In the genomic region with DNA sequence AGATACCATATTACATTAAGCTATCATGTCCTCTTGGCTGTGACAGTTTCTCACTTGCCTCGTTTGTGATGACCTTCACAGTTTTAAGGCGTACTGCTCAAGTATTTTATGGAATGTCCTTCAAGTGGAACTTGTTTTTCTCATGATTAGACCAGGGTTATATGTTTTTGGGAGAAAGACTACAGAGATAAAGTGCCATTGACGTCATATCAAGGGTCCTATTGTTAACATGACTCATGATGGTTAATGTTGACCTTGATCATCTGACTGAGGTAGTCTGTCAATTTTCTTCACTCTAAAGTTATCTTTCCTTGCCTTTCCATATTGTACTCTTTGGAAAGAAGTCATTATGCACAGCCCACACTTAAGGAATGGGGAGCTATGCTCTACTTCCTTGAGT, we compare ENCODE assay signal across 25 cellular contexts. TPM values are rescaled to one million over a fixed set of nuclear protein-coding genes. Genes with fewer than 3 reads are reported as not detected.
DNase-seq lines count a peak whose midpoint lies in the region; ATAC-seq, FAIRE-seq and TF ChIP-seq lines count a peak whose summit lies in the region.
"Had no signal": no experiment of that assay in that cellular context is flagged by ENCODE, and none has a peak within 500 bp of the region (broad histone marks: within the 10 kb centered on the region; RNA-seq: fewer than 3 reads in every experiment).

No MANE protein-coding gene starts in this region.

- H3K36me3 ChIP-seq in HEK293 (ENCODE audit: control insufficient read depth in 2 of 2, insufficient read depth in 1 of 2, low read length in 2 of 2) (no peaks in the 10 kb centered on the region), testis (ENCODE audit: low read depth, missing control alignments) (no peaks in the 10 kb centered on the region)
- H3K36me3 ChIP-seq: BLaER1 treated with 17β-estradiol and CSF1 and Interleukin-3, amounts not matched to agents 10 nM and 100 nM had no signal

- POLR2A ChIA-PET in A549 (lab: Yijun Ruan, JAX) (interaction anchor here (0.9 kb wide), 1 partner anchor 455 kb away, joined by 3 read pairs; a partner anchor contains a TSS), HEK293 (lab: Yijun Ruan, JAX) (interaction anchor here (1.0 kb wide), 1 partner anchor 17 kb away, joined by 4 read pairs; a partner anchor contains a TSS)

- peaks cover 18% of the 10 kb centered on the region; the same call in 1 of the 3 replicates for H3K4me1 ChIP-seq in A549
- H3K4me1 ChIP-seq in HEK293 (ENCODE audit: control insufficient read depth, insufficient read depth, low read length) = no peaks in the 10 kb centered on the region
- H3K4me1 ChIP-seq in testis = peaks cover 8% of the 10 kb centered on the region
- H3K4me1 ChIP-seq: BLaER1 treated with 17β-estradiol and CSF1 and Interleukin-3, amounts not matched to agents 10 nM and 100 nM had no signal

- H3K27ac ChIP-seq in A549 (no peak overlapping the region), HEK293 (ENCODE audit: extremely low read depth, low read depth, low read length) (no peak overlapping the region), testis (no peak overlapping the region)
- H3K27ac ChIP-seq: 22Rv1; BLaER1 treated with 17β-estradiol and CSF1 and Interleukin-3, amounts not matched to agents 10 nM and 100 nM; C4-2B had no signal

- TF ChIP-seq RAD21 in A549 (conservative IDR thresholded peaks at IDR 0.05 in 1 of 2, IDR thresholded peaks at IDR 0.05 in 1 of 2) = no peak

- TF ChIP-seq POLR2A in A549 (IDR thresholded peaks at IDR 0.05; ENCODE audit: low read length) (no peak), testis (IDR thresholded peaks at IDR 0.05) (no peak)

- WGBS in A549 (ENCODE audit: missing lambda C conversion rate) = 55% methylated on average over 3 of the region's 3 CpGs
- WGBS in testis, 2 donors = 46 to 56% methylated on average over 3 of the region's 3 CpGs

- no peak overlapping the region for H3K4me2 ChIP-seq in A549
- H3K4me2 ChIP-seq: BLaER1 treated with 17β-estradiol and CSF1 and Interleukin-3, amounts not matched to agents 10 nM and 100 nM had no signal

- peak; percentile 32 for DNase-seq in DMS53 (lab: John Stamatoyannopoulos, UW)
- DNase-seq in DMS53 treated with DMSO at 0.1 percent for 48 hours (lab: John Stamatoyannopoulos, UW; ENCODE audit: unreplicated experiment) = no peak
- DNase-seq in A549 (ENCODE audit: low read depth in 1 of 2, low spot score in 1 of 2) = no peak
- peak; percentile 50 for DNase-seq in SK-MEL-5 (ENCODE audit: low read depth, low spot score)
- no peak for DNase-seq in testis
- no peak for DNase-seq in DMS153 treated with DMSO at 0.1 percent for 48 hours (lab: John Stamatoyannopoulos, UW; ENCODE audit: unreplicated experiment)
- DNase-seq: AML-193; Caco-2; Calu3; CD4-positive, alpha-beta T cell; CD8-positive, alpha-beta T cell; DMS79; DND-41; EL; GDM1 had no signal

- H3K4me3 ChIP-seq in A549 (no peak overlapping the region), HEK293 (ENCODE audit: low read depth, low read length) (no peak overlapping the region), testis (no peak overlapping the region)
- H3K4me3 ChIP-seq: BLaER1 treated with 17β-estradiol and CSF1 and Interleukin-3, amounts not matched to agents 10 nM and 100 nM; GM12878 had no signal

- H3K27me3 ChIP-seq in testis = no peaks in the 10 kb centered on the region
- H3K27me3 ChIP-seq: BLaER1 treated with 17β-estradiol and CSF1 and Interleukin-3, amounts not matched to agents 10 nM and 100 nM had no signal

- in situ Hi-C loops in SK-MEL-5 (cut with HindIII; ENCODE audit: low pct_unique_long_range_greater_than_20kb, low sequenced_read_pairs) = no loop called here

- no peak for FAIRE-seq in A549 (lab: Jason Lieb, UNC)
- FAIRE-seq: D721Med, GM12878, GM12892, GM18507, GM19239 had no signal

- intact Hi-C loops in testis (cut with DNase I; ENCODE audit: low total_unique reads) = no loop called here

- H3K9me3 ChIP-seq in A549 = 0 out of 3 replicates have a peak, but pooled peaks cover 5% of the 10 kb centered on the region
- H3K9me3 ChIP-seq in HEK293 (ENCODE audit: control insufficient read depth, insufficient read depth, low read depth, low read length) = no peaks in the 10 kb centered on the region
- H3K9me3 ChIP-seq in testis = no peaks in the 10 kb centered on the region

- no peak for TF ChIP-seq EP300 in A549 (IDR thresholded peaks at IDR 0.05)

- TF ChIP-seq CTCF in A549 (IDR thresholded peaks at IDR 0.05) (no peak), HEK293 (tag by site-specific recombination; IDR thresholded peaks at IDR 0.05) (no peak), testis (IDR thresholded peaks at IDR 0.05) (no peak)

- CTCF ChIA-PET in A549 (lab: Yijun Ruan, JAX) = interaction anchor here (0.6 to 2.5 kb wide), 7 partner anchors 10 to 444 kb away, joined by 3 to 16 read pairs (median 3); a partner anchor contains a TSS
- CTCF ChIA-PET in HEK293 (lab: Yijun Ruan, JAX) = interaction anchor here (1.0 to 1.5 kb wide), 3 partner anchors 11 to 264 kb away, joined by 3 to 7 read pairs (median 5); no protein-coding TSS in a partner anchor

- ATAC-seq in A549 = no peak
- ATAC-seq in GM18907 (IDR thresholded peaks at IDR 0.05; ENCODE audit: unreplicated experiment) = no peak
- ATAC-seq: CD8-positive, alpha-beta T cell; GM12878 had no signal

TF ChIP-seq in A549, 52 proteins besides CTCF, POLR2A, EP300 and RAD21:
- no peak for TF ChIP-seq FOSL2 (IDR thresholded peaks at IDR 0.05)
- TF ChIP-seq FOSL2 (CRISPR knock-in tag; IDR thresholded peaks at IDR 0.05) = peak; percentile 38
- no peak for TF ChIP-seq RFX5 (IDR thresholded peaks at IDR 0.05)
- TF ChIP-seq FOXS1 (CRISPR knock-in tag; IDR thresholded peaks at IDR 0.05) = no peak
- TF ChIP-seq, protein P1, sequence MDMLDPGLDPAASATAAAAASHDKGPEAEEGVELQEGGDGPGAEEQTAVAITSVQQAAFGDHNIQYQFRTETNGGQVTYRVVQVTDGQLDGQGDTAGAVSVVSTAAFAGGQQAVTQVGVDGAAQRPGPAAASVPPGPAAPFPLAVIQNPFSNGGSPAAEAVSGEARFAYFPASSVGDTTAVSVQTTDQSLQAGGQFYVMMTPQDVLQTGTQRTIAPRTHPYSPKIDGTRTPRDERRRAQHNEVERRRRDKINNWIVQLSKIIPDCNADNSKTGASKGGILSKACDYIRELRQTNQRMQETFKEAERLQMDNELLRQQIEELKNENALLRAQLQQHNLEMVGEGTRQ (IDR thresholded peaks at IDR 0.05) = no peak
TF ChIP-seq in A549: peak in this region for 1.

TF ChIP-seq in HEK293, 187 proteins besides CTCF, POLR2A, EP300 and RAD21:
- TF ChIP-seq ZNF792 (tag by site-specific recombination; IDR thresholded peaks at IDR 0.05) (no peak), KLF1 (tag by site-specific recombination; IDR thresholded peaks at IDR 0.05) (no peak), ZFP3 (tag by site-specific recombination; IDR thresholded peaks at IDR 0.05; ENCODE audit: low read depth) (no peak), ZNF660 (tag by site-specific recombination; IDR thresholded peaks at IDR 0.05) (no peak), ZNF174 (tag by site-specific recombination; IDR thresholded peaks at IDR 0.05) (no peak), ZNF37A (tag by site-specific recombination; IDR thresholded peaks at IDR 0.05) (no peak)
- TF ChIP-seq, protein P2, sequence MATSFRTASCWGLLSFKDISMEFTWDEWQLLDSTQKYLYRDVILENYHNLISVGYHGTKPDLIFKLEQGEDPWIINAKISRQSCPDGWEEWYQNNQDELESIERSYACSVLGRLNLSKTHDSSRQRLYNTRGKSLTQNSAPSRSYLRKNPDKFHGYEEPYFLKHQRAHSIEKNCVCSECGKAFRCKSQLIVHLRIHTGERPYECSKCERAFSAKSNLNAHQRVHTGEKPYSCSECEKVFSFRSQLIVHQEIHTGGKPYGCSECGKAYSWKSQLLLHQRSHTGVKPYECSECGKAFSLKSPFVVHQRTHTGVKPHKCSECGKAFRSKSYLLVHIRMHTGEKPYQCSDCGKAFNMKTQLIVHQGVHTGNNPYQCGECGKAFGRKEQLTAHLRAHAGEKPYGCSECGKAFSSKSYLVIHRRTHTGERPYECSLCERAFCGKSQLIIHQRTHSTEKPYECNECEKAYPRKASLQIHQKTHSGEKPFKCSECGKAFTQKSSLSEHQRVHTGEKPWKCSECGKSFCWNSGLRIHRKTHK (tag by site-specific recombination; IDR thresholded peaks at IDR 0.05) = no peak
- TF ChIP-seq, protein P3, sequence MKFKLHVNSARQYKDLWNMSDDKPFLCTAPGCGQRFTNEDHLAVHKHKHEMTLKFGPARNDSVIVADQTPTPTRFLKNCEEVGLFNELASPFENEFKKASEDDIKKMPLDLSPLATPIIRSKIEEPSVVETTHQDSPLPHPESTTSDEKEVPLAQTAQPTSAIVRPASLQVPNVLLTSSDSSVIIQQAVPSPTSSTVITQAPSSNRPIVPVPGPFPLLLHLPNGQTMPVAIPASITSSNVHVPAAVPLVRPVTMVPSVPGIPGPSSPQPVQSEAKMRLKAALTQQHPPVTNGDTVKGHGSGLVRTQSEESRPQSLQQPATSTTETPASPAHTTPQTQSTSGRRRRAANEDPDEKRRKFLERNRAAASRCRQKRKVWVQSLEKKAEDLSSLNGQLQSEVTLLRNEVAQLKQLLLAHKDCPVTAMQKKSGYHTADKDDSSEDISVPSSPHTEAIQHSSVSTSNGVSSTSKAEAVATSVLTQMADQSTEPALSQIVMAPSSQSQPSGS (tag by site-specific recombination; IDR thresholded peaks at IDR 0.05; ENCODE audit: low read depth) = 0 out of 2 replicates have a peak, but pooled peaks have one; percentile 18
TF ChIP-seq in HEK293: peak in this region for 1.

RNA-seq across cellular contexts. Expression of a gene that starts 17.8 kb away (rescaled TPM):
- polyA plus RNA-seq in A549 (2011; rRNA removed) (105 and 127 TPM in 2 replicates), A549 (2017; fragmentation: RNase III; extraction: RNeasy Plus Mini Kit Qiagen cat#74134 plus additional on column Dnase treatment) (40.0 to 55.7 TPM (median 49.9 TPM) in 3 replicates), testis (ENCODE audit: insufficient read depth, low read depth, low replicate concordance) (44.1 TPM)
- polyA plus RNA-seq in A549 (2012; cell fraction: cytosol; rRNA removed) = 15.0 and 23.1 TPM in 2 replicates
- polyA plus RNA-seq in A549 (2012; cell fraction: nucleus; rRNA removed) = 19.0 and 21.9 TPM in 2 replicates
- 210 and 235 TPM in 2 replicates for polyA minus RNA-seq in A549 (2011; rRNA and poly(A)+ RNA removed)
- total RNA-seq in SK-MEL-5 (2014; rRNA removed; shearing (Covaris generic)) = 41.8 and 42.7 TPM in 2 replicates
- 59.9 and 72.6 TPM in 2 replicates for polyA plus RNA-seq in SK-MEL-5 (2015; cell fraction: cytosol; rRNA removed)
- 24.7 and 28.0 TPM in 2 replicates for polyA plus RNA-seq in SK-MEL-5 (2015; cell fraction: nucleus; rRNA removed)
- 100 to 1,000 TPM; 172 to 199 TPM for total RNA-seq in testis

RNA-seq across cellular contexts. Expression of a gene that starts 28.7 kb away (rescaled TPM):
- polyA plus RNA-seq in A549 (2011; rRNA removed) = 45.3 and 47.7 TPM in 2 replicates
- polyA plus RNA-seq in A549 (2012; cell fraction: cytosol; rRNA removed) = 12.1 and 13.3 TPM in 2 replicates
- polyA plus RNA-seq in A549 (2012; cell fraction: nucleus; rRNA removed) = 4.7 and 5.3 TPM in 2 replicates
- polyA plus RNA-seq in A549 (2017; fragmentation: RNase III; extraction: RNeasy Plus Mini Kit Qiagen cat#74134 plus additional on column Dnase treatment) = 43.1 to 47.6 TPM (median 47.4 TPM) in 3 replicates
- polyA minus RNA-seq in A549 (2011; rRNA and poly(A)+ RNA removed) = 26.5 and 28.9 TPM in 2 replicates
- total RNA-seq in SK-MEL-5 (2014; rRNA removed; shearing (Covaris generic)) = 34.1 and 35.3 TPM in 2 replicates
- 22.8 and 27.6 TPM in 2 replicates for polyA plus RNA-seq in SK-MEL-5 (2015; cell fraction: cytosol; rRNA removed)
- 19.2 and 23.6 TPM in 2 replicates for polyA plus RNA-seq in SK-MEL-5 (2015; cell fraction: nucleus; rRNA removed)
- 10 to 100 TPM; 23.0 to 24.0 TPM for total RNA-seq in testis
- polyA plus RNA-seq in testis (ENCODE audit: insufficient read depth, low read depth, low replicate concordance) = 36.0 TPM

Comparison
In these comparisons a context has a peak if more than half of its experiments do, and no peak if none do; other contexts are left out.
1. DNase-seq: peak in DMS53 (single experiment) and SK-MEL-5 (single experiment); none in DMS53 treated with DMSO at 0.1 percent for 48 hours (single experiment), A549 (0 of 2), testis (single experiment) and DMS153 treated with DMSO at 0.1 percent for 48 hours (single experiment).